ENCODE assay signal across 9 cellular contexts in the genomic region with DNA sequence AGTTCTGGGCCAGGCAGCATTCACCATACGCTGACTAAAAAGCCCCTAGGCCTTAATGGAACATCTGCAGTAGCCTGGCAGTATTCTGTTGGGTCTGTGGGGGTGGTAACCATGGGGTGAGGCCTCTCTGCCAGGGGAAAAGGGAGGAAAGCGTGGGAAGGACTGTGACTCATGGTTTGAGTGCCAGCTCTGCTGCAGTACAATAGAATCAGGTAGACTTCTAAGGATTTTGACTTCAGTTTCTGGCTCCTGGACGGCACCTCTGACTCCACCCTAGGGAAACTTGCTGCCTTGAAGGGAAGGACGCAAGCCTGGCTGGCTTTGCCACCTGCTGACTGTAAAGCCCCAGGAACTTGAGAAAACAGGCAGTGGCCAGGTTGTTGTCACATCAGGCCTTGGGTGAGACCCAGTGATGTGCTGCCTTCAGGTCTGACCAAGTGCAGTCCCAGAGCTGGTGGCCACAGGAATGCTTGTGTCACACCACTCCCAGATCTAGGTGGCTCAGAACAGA.
DNase-seq lines count a peak whose midpoint lies in the region; ATAC-seq, FAIRE-seq and TF ChIP-seq lines count a peak whose summit lies in the region.
"Had no signal": no experiment of that assay in that cellular context is flagged by ENCODE, and none has a peak within 500 bp of the region (broad histone marks: within the 10 kb centered on the region; RNA-seq: fewer than 3 reads in every experiment).

No MANE protein-coding gene starts in this region.

- H3K9me3 Mint-ChIP-seq in activated naive CD4-positive, alpha-beta T cell treated with anti-CD3 and anti-CD28 coated beads, Interleukin-2, amount 50 U/mL, for 72 hours, result no peaks in the 10 kb centered on the region

- no peak for FAIRE-seq in frontal cortex (lab: Jason Lieb, UNC)
- FAIRE-seq: G401.6 had no signal

- intact Hi-C loops in mucosa of descending colon (cut with DNase I, micrococcal nuclease), result no loop called here

- ATAC-seq in HG03432 (IDR thresholded peaks at IDR 0.05; ENCODE audit: unreplicated experiment), result peak; percentile 62
- ATAC-seq in activated naive CD4-positive, alpha-beta T cell treated with anti-CD3 and anti-CD28 coated beads, Interleukin-2, amount 50 U/mL, for 72 hours, result peak; percentile 46 to 79
- ATAC-seq in mucosa of descending colon, result peak; percentile 13
- no peak for ATAC-seq in GM21723 (IDR thresholded peaks at IDR 0.05; ENCODE audit: unreplicated experiment)
- ATAC-seq in GM21515 (IDR thresholded peaks at IDR 0.05; ENCODE audit: unreplicated experiment), result no peak

- H3K4me3 ChIP-seq in mucosa of descending colon, result no peak overlapping the region

- H3K4me1 ChIP-seq in mucosa of descending colon (ENCODE audit: low read depth), result peaks cover 3% of the 10 kb centered on the region

- DNase-seq in AG20443 (ENCODE audit: low spot score) (peak; percentile 21), mucosa of descending colon (no peak), frontal cortex (ENCODE audit: low spot score in 2 of 2) (no peak), GM10266 (ENCODE audit: extremely low spot score) (no peak)
- no peak for DNase-seq in activated naive CD4-positive, alpha-beta T cell treated with anti-CD3 and anti-CD28 coated beads, Interleukin-2, amount 50 U/mL, for 72 hours (ENCODE audit: low spot score in 2 of 2)

- no peaks in the 10 kb centered on the region for H3K36me3 Mint-ChIP-seq in activated naive CD4-positive, alpha-beta T cell treated with anti-CD3 and anti-CD28 coated beads, Interleukin-2, amount 50 U/mL, for 72 hours

- H3K36me3 ChIP-seq in mucosa of descending colon (ENCODE audit: low read depth), result no peaks in the 10 kb centered on the region

- peak overlapping the region in 1 of 2 donors; percentile 28 for H3K27ac Mint-ChIP-seq in activated naive CD4-positive, alpha-beta T cell treated with anti-CD3 and anti-CD28 coated beads, Interleukin-2, amount 50 U/mL, for 72 hours

- no peak for TF ChIP-seq CTCF in mucosa of descending colon (IDR thresholded peaks at IDR 0.05)
- TF ChIP-seq CTCF in GM10266 (IDR thresholded peaks at IDR 0.05; ENCODE audit: control insufficient read depth, insufficient read depth, low read depth, missing control alignments), result no peak

- H3K9me3 ChIP-seq in mucosa of descending colon, result no peaks in the 10 kb centered on the region

Comparison
In these comparisons a context has a peak if more than half of its experiments do, and no peak if none do; other contexts are left out.
1. ATAC-seq: peak in HG03432 (single experiment), activated naive CD4-positive, alpha-beta T cell treated with anti-CD3 and anti-CD28 coated beads, Interleukin-2, amount 50 U/mL, for 72 hours (2 of 2) and mucosa of descending colon (single experiment); none in GM21723 (single experiment) and GM21515 (single experiment).